8 cellular contexts compared by ENCODE assay signal in the genomic region with DNA sequence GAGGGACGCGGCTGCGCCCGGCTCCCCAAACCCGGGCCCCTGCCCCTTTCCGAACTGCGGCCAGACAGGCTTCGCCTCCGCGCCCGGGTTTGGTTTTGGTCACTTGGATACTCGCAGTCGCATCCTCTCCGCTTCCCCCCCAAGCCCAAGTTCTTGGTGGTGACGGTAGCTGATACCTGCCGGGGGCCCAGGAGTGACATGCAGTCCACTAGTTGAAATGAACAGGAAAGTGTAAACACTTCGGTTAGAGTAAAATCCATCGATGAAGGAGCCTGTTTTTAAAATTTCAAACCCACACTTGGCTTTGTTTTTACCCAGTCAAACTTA. TPM values are rescaled to one million over a fixed set of nuclear protein-coding genes. Genes with fewer than 3 reads are reported as not detected.
DNase-seq lines count a peak whose midpoint lies in the region; ATAC-seq and TF ChIP-seq lines count a peak whose summit lies in the region.

No MANE protein-coding gene starts in this region.

- no peaks in the 10 kb centered on the region for H3F3A ChIP-seq in OCI-LY1 (ENCODE audit: insufficient read depth, low read length)

- H3K27ac ChIP-seq in OCI-LY1 (ENCODE audit: low read depth, low read length, poor library complexity, severe bottlenecking) = peak overlapping the region; percentile 33

- no peaks in the 10 kb centered on the region for H3K9me2 ChIP-seq in OCI-LY1 (ENCODE audit: low read depth, low read length)

- H3K9me3 ChIP-seq in OCI-LY1 (ENCODE audit: low read length) (no peaks in the 10 kb centered on the region), neuron (ENCODE audit: low read length) (no peaks in the 10 kb centered on the region)

- peak; percentile 34 for ATAC-seq in GM21367 (IDR thresholded peaks at IDR 0.05; ENCODE audit: unreplicated experiment)

- TF ChIP-seq CTCF in OCI-LY1 (IDR thresholded peaks at IDR 0.05; ENCODE audit: low read length) (no peak), epithelial cell of proximal tubule (conservative IDR thresholded peaks at IDR 0.05; ENCODE audit: low read depth, low read length) (no peak)

- H3K4me1 ChIP-seq in OCI-LY1 (ENCODE audit: insufficient read depth, low read length, severe bottlenecking) = peaks cover 10% of the 10 kb centered on the region
- H3K4me1 ChIP-seq in neuron (ENCODE audit: insufficient read depth, low read length) = no peaks in the 10 kb centered on the region

- H3K27me3 ChIP-seq in OCI-LY1 (ENCODE audit: insufficient read depth, low read length) (no peaks in the 10 kb centered on the region), neuron (ENCODE audit: insufficient read depth, low read length) (no peaks in the 10 kb centered on the region)

- H3K4me3 ChIP-seq in OCI-LY1 (ENCODE audit: low read depth, low read length, poor library complexity, severe bottlenecking) = peak overlapping the region; percentile 81
- H3K4me3 ChIP-seq in epithelial cell of proximal tubule (ENCODE audit: low read depth, low read length) = peak overlapping the region; percentile 93
- H3K4me3 ChIP-seq in neuron (ENCODE audit: low read length) = peak overlapping the region; percentile 65

- H3K4me2 ChIP-seq in OCI-LY1 (ENCODE audit: low read length) = peak overlapping the region; percentile 84

- H4K20me1 ChIP-seq in OCI-LY1 (ENCODE audit: insufficient read depth, low read length) = no peaks in the 10 kb centered on the region

- H3K36me3 ChIP-seq in OCI-LY1 (ENCODE audit: insufficient read depth, low read length) = no peaks in the 10 kb centered on the region
- no peaks in the 10 kb centered on the region for H3K36me3 ChIP-seq in neuron (ENCODE audit: insufficient read depth, low read length)

- peak overlapping the region; percentile 90 for H3K9ac ChIP-seq in OCI-LY1 (ENCODE audit: low read length)

- no peaks in the 10 kb centered on the region for H3K79me2 ChIP-seq in OCI-LY1 (ENCODE audit: insufficient read depth, low read length)

- H2AFZ ChIP-seq in OCI-LY1 (ENCODE audit: low read length) (0 out of 2 replicates have a peak overlapping the region, but pooled peaks have one; percentile 59), neuron (ENCODE audit: low read depth, low read length) (peak overlapping the region; percentile 86)

- DNase-seq in AG20443 (ENCODE audit: low spot score) (peak; percentile 71), epithelial cell of proximal tubule (ENCODE audit: low read depth) (no peak), SKM-1 treated with dmso at 0.1 percent for 144 hours (lab: John Stamatoyannopoulos, UW; ENCODE audit: unreplicated experiment) (no peak), NCI-H446 treated with DMSO at 0.1 percent for 48 hours (lab: John Stamatoyannopoulos, UW) (no peak)
- no peak for DNase-seq in effector CD8-positive, alpha-beta T cell (lab: John Stamatoyannopoulos, UW)

RNA-seq across cellular contexts. Expression of gene CNTLN, which starts 0.7 kb away (rescaled TPM):
- 5.6 and 8.1 TPM in 2 replicates for total RNA-seq in epithelial cell of proximal tubule
